19 cellular contexts compared by ENCODE assay signal in genomic region chr21:46265736-46266525, GRCh38. TPM values are rescaled to one million over a fixed set of nuclear protein-coding genes. Genes with fewer than 3 reads are reported as not detected.
A peak's percentile ranks its signal among the peaks of the same experiment; 100 is the strongest.
DNase-seq lines count a peak whose midpoint lies in the region; ATAC-seq and TF ChIP-seq lines count a peak whose summit lies in the region.
"Had no signal": no experiment of that assay in that cellular context is flagged by ENCODE, and none has a peak within 500 bp of the region (broad histone marks: within the 10 kb centered on the region; RNA-seq: fewer than 3 reads in every experiment).

No MANE protein-coding gene starts in this region.

- H2BK12ac ChIP-seq in mesenchymal stem cell (ENCODE audit: low read length in 2 of 2): no peak overlapping the region

- H4K8ac ChIP-seq in mesenchymal stem cell (ENCODE audit: low read length): no peak overlapping the region

- WGBS in heart right ventricle, 2 donors: 88 to 89% methylated on average over 26 of the region's 26 CpGs
- 86 to 90% methylated on average over 23 to 25 of the region's 26 CpGs for WGBS in body of pancreas, 2 donors
- 90% methylated on average over 26 of the region's 26 CpGs for WGBS in mesenchymal stem cell

- H3K4me3 ChIP-seq in heart right ventricle (no peak overlapping the region), body of pancreas (no peak overlapping the region), mesenchymal stem cell (ENCODE audit: insufficient read depth in 1 of 2, low read depth in 1 of 2, low read length in 2 of 2) (no peak overlapping the region)
- H3K4me3 ChIP-seq: BLaER1 treated with 17β-estradiol and CSF1 and Interleukin-3, amounts not matched to agents 10 nM and 100 nM had no signal

- H3K79me1 ChIP-seq in mesenchymal stem cell (replicated peaks; ENCODE audit: low read length, poor library complexity, severe bottlenecking): peaks cover 24% of the 10 kb centered on the region

- H3K14ac ChIP-seq in mesenchymal stem cell (ENCODE audit: low read length in 2 of 2): no peak overlapping the region

- peaks cover 8 to 100% (median 81%) of the 10 kb centered on the region in 9 donors for H3K36me3 ChIP-seq in heart right ventricle
- peaks cover 15 to 43% of the 10 kb centered on the region in 2 donors for H3K36me3 ChIP-seq in body of pancreas (replicated peaks in 1 of 2; ENCODE audit: insufficient read depth in 1 of 2, low read depth in 2 of 2)
- peaks cover 70 to 86% of the 10 kb centered on the region in 2 experiments for H3K36me3 ChIP-seq in mesenchymal stem cell (ENCODE audit: control insufficient read depth in 1 of 2, insufficient read depth in 2 of 2, low read depth in 1 of 2, low read length in 2 of 2)

- TF ChIP-seq CTCF in heart right ventricle (IDR thresholded peaks at IDR 0.05) (no peak), body of pancreas (IDR thresholded peaks at IDR 0.05) (no peak)

- no peak overlapping the region for H2BK120ac ChIP-seq in mesenchymal stem cell (ENCODE audit: low read depth, low read length)

- intact Hi-C loops in cardiac septum (cut with DNase I): no loop called here
- intact Hi-C loops in heart right ventricle (cut with DNase I): loop anchor here in 2 of 10 donors (10.0 kb wide), 2 partner anchors 49 to 169 kb away; no protein-coding TSS in a partner anchor
- intact Hi-C loops in body of pancreas (cut with DNase I): no loop called here

- H3K9ac ChIP-seq in mesenchymal stem cell (ENCODE audit: low read length): no peak overlapping the region
- H3K9ac ChIP-seq: parathyroid adenoma had no signal

- no peak overlapping the region for H2BK15ac ChIP-seq in mesenchymal stem cell (ENCODE audit: low read depth, poor library complexity, severe bottlenecking)

- no peak for ATAC-seq in heart right ventricle
- peak; percentile 19 for ATAC-seq in left lobe of liver
- ATAC-seq in GM21367 (IDR thresholded peaks at IDR 0.05; ENCODE audit: unreplicated experiment): no peak
- no peak for ATAC-seq in body of pancreas
- ATAC-seq: natural killer cell had no signal

- H3K27ac ChIP-seq in heart right ventricle (no peak overlapping the region), body of pancreas (no peak overlapping the region), mesenchymal stem cell (ENCODE audit: low read length, poor library complexity, severe bottlenecking) (no peak overlapping the region)
- H3K27ac ChIP-seq: BLaER1 treated with 17β-estradiol and CSF1 and Interleukin-3, amounts not matched to agents 10 nM and 100 nM; parathyroid adenoma had no signal

- H3K27me3 ChIP-seq in heart right ventricle (no peaks in the 10 kb centered on the region), body of pancreas (no peaks in the 10 kb centered on the region), mesenchymal stem cell (ENCODE audit: control insufficient read depth in 1 of 2, insufficient read depth in 1 of 2, low read length in 2 of 2) (no peaks in the 10 kb centered on the region)
- H3K27me3 ChIP-seq: BLaER1 treated with 17β-estradiol and CSF1 and Interleukin-3, amounts not matched to agents 10 nM and 100 nM had no signal

- peak; percentile 66 for DNase-seq in cardiac septum (ENCODE audit: low spot score)
- no peak for DNase-seq in heart right ventricle
- no peak for DNase-seq in left lobe of liver (ENCODE audit: low spot score)
- no peak for DNase-seq in body of pancreas
- no peak for DNase-seq in mesenchymal stem cell
- DNase-seq: ACHN; activated CD4-positive, CD25-positive, alpha-beta regulatory T cell treated with anti-CD3 and anti-CD28 coated beads, Interleukin-2, amount 50 U/mL, for 72 hours; activated naive CD4-positive, alpha-beta T cell; activated T-cell treated with anti-CD3 and anti-CD28 coated beads, Interleukin-2, amount 50 U/mL, for 1 hour; Calu3; central memory CD4-positive, alpha-beta T cell; natural killer cell; NCI-H1105 treated with DMSO at 0.1 percent for 48 hours; NCI-H2029 treated with DMSO at 0.1 percent for 48 hours; NCI-H345; NCI-H774 had no signal

- no peak overlapping the region for H4K91ac ChIP-seq in mesenchymal stem cell (ENCODE audit: low read length)

- no peak overlapping the region for H3K4ac ChIP-seq in mesenchymal stem cell (ENCODE audit: low read depth in 1 of 2, low read length in 2 of 2)

- H3K9me3 ChIP-seq in heart right ventricle: no peaks in the 10 kb centered on the region
- H3K9me3 ChIP-seq in body of pancreas: no peaks in the 10 kb centered on the region
- no peaks in the 10 kb centered on the region for H3K9me3 ChIP-seq in mesenchymal stem cell (ENCODE audit: control insufficient read depth, low read length)
- H3K9me3 ChIP-seq: BLaER1 treated with 17β-estradiol and CSF1 and Interleukin-3, amounts not matched to agents 10 nM and 100 nM had no signal

- no peak overlapping the region for H3K18ac ChIP-seq in mesenchymal stem cell (ENCODE audit: low read depth in 1 of 2, low read length in 2 of 2)

- no peaks in the 10 kb centered on the region for H3K4me1 ChIP-seq in heart right ventricle
- no peaks in the 10 kb centered on the region for H3K4me1 ChIP-seq in body of pancreas
- H3K4me1 ChIP-seq in mesenchymal stem cell (ENCODE audit: control insufficient read depth, insufficient read depth, low read depth, low read length): peaks cover 12% of the 10 kb centered on the region
- H3K4me1 ChIP-seq: BLaER1 treated with 17β-estradiol and CSF1 and Interleukin-3, amounts not matched to agents 10 nM and 100 nM; parathyroid adenoma had no signal

- no peak overlapping the region for H2AK5ac ChIP-seq in mesenchymal stem cell (ENCODE audit: low read length, severe bottlenecking)

- H2BK5ac ChIP-seq in mesenchymal stem cell (ENCODE audit: low read depth, low read length, poor library complexity, severe bottlenecking): no peak overlapping the region

- no peak overlapping the region for H2AFZ ChIP-seq in mesenchymal stem cell (ENCODE audit: low read depth, low read length)
- H2AFZ ChIP-seq: parathyroid adenoma had no signal

- no peak overlapping the region for H3K4me2 ChIP-seq in mesenchymal stem cell (ENCODE audit: low read length, poor library complexity, severe bottlenecking)
- H3K4me2 ChIP-seq: BLaER1 treated with 17β-estradiol and CSF1 and Interleukin-3, amounts not matched to agents 10 nM and 100 nM had no signal

- TF ChIP-seq POLR2A in body of pancreas (IDR thresholded peaks at IDR 0.05): no peak

- no peak overlapping the region for H3K23ac ChIP-seq in mesenchymal stem cell (ENCODE audit: low read length in 2 of 2)

RNA-seq across cellular contexts. Expression of gene MCM3AP, which starts 19.5 kb away (rescaled TPM):
- total RNA-seq in cardiac septum (69.9 TPM), heart right ventricle (10 to 100 TPM; 45.6 to 68.4 (median 53.9) TPM), left lobe of liver (46.9 TPM), body of pancreas (100 to 1,000 TPM in 1 of 2 donors, 10 to 100 TPM in 1; 52.7 to 102 TPM)
- polyA plus RNA-seq in heart right ventricle: 10 to 100 TPM; 31.0 to 37.1 TPM
- polyA plus RNA-seq in mesenchymal stem cell (2013, experiment 1 of 2): 33.7 TPM
- 32.9 TPM for polyA plus RNA-seq in mesenchymal stem cell (2013, experiment 2 of 2)

RNA-seq across cellular contexts. Expression of gene YBEY, which starts 20.2 kb away (rescaled TPM):
- total RNA-seq in cardiac septum (14.1 TPM), heart right ventricle (10 to 100 TPM; 11.9 to 25.7 (median 16.7) TPM), left lobe of liver (6.0 TPM), body of pancreas (10 to 100 TPM in 1 of 2 donors, 1 to 10 TPM in 1; 4.9 to 15.2 TPM)
- polyA plus RNA-seq in heart right ventricle: 10 to 100 TPM; 15.8 to 18.1 TPM
- 14.6 TPM for polyA plus RNA-seq in mesenchymal stem cell (2013, experiment 1 of 2)
- polyA plus RNA-seq in mesenchymal stem cell (2013, experiment 2 of 2): 15.5 TPM

RNA-seq across cellular contexts. Expression of gene LSS, which starts 37.4 kb away (rescaled TPM):
- total RNA-seq in cardiac septum (34.9 TPM), heart right ventricle (10 to 100 TPM; 30.5 to 74.7 (median 40.7) TPM), left lobe of liver (67.9 TPM), body of pancreas (10 to 100 TPM; 38.9 to 68.9 TPM)
- polyA plus RNA-seq in heart right ventricle: 10 to 100 TPM; 22.5 to 44.0 TPM
- 120 TPM for polyA plus RNA-seq in mesenchymal stem cell (2013, experiment 1 of 2)
- 119 TPM for polyA plus RNA-seq in mesenchymal stem cell (2013, experiment 2 of 2)

RNA-seq across cellular contexts. Expression of gene C21orf58, which starts 57.7 kb away (rescaled TPM):
- total RNA-seq in cardiac septum (1.4 TPM), heart right ventricle (1 to 10 TPM in 8 of 10 donors, under 1 TPM in 2; 0.98 to 2.0 (median 1.3) TPM), left lobe of liver (2.1 TPM), body of pancreas (1 to 10 TPM; 1.6 TPM)
- 1 to 10 TPM in 1 of 2 donors, under 1 TPM in 1; 0.51 to 2.9 TPM for polyA plus RNA-seq in heart right ventricle
- 2.0 TPM for polyA plus RNA-seq in mesenchymal stem cell (2013, experiment 1 of 2)
- 1.7 TPM for polyA plus RNA-seq in mesenchymal stem cell (2013, experiment 2 of 2)

RNA-seq across cellular contexts. Expression of gene PCNT, which starts 58.0 kb away (rescaled TPM):
- total RNA-seq in cardiac septum (21.0 TPM), heart right ventricle (10 to 100 TPM; 17.5 to 58.6 (median 29.7) TPM), left lobe of liver (13.2 TPM), body of pancreas (10 to 100 TPM; 11.9 to 28.0 TPM)
- polyA plus RNA-seq in heart right ventricle: 10 to 100 TPM; 23.0 to 25.4 TPM
- 6.7 TPM for polyA plus RNA-seq in mesenchymal stem cell (2013, experiment 1 of 2)
- 5.3 TPM for polyA plus RNA-seq in mesenchymal stem cell (2013, experiment 2 of 2)
